In genomic region chr21:35303085-35303484, GRCh38 we compare ENCODE assay signal across 16 cellular contexts.
DNase-seq lines count a peak whose midpoint lies in the region; ATAC-seq and TF ChIP-seq lines count a peak whose summit lies in the region.
"Had no signal": no experiment of that assay in that cellular context is flagged by ENCODE, and none has a peak within 500 bp of the region (broad histone marks: within the 10 kb centered on the region; RNA-seq: fewer than 3 reads in every experiment).

No MANE protein-coding gene starts in this region.

- H3K4me1 ChIP-seq in left lung = no peaks in the 10 kb centered on the region

- H3K4me3 Mint-ChIP-seq in Calu3 (ENCODE audit: low read depth, unreplicated experiment) (no peak overlapping the region), chondrocyte (ENCODE audit: unreplicated experiment) (no peak overlapping the region)
- H3K4me3 Mint-ChIP-seq: activated CD4-positive, alpha-beta T cell treated with anti-CD3 and anti-CD28 coated beads for 36 hours; immature natural killer cell; nephron; stimulated activated naive CD8-positive, alpha-beta T cell treated with anti-CD3 and anti-CD28 coated beads, Interleukin-15, amount 100 ng/mL, for 72 hours had no signal

- CTCF ChIA-PET in Calu3 (lab: Charles Lee) = no interaction called here

- H3K27me3 ChIP-seq in left lung = no peaks in the 10 kb centered on the region

- in situ Hi-C loops in G401 (cut with HindIII; ENCODE audit: low sequenced_read_pairs) = no loop called here

- H3K9me3 ChIP-seq in left lung = no peaks in the 10 kb centered on the region

- peaks cover 8% of the 10 kb centered on the region for H3K4me1 Mint-ChIP-seq in Calu3 (ENCODE audit: low read depth, unreplicated experiment)
- H3K4me1 Mint-ChIP-seq in chondrocyte (ENCODE audit: low read depth) = peaks cover 14% of the 10 kb centered on the region
- H3K4me1 Mint-ChIP-seq: immature natural killer cell; stimulated activated naive CD8-positive, alpha-beta T cell treated with anti-CD3 and anti-CD28 coated beads, Interleukin-15, amount 100 ng/mL, for 72 hours had no signal

- no TSS peak for BruUV-seq in Calu3 (replicated peaks; lab: Mats Ljungman, UMichigan)

- H3K9me3 Mint-ChIP-seq in Calu3 (ENCODE audit: low read depth, unreplicated experiment) (peaks cover 5% of the 10 kb centered on the region), chondrocyte (ENCODE audit: low read depth) (peaks cover 7% of the 10 kb centered on the region)
- H3K9me3 Mint-ChIP-seq: immature natural killer cell, nephron had no signal

- no peaks in the 10 kb centered on the region for H3K27me3 Mint-ChIP-seq in Calu3 (ENCODE audit: unreplicated experiment)
- H3K27me3 Mint-ChIP-seq in chondrocyte (ENCODE audit: low read depth) = no peaks in the 10 kb centered on the region

- H3K4me3 ChIP-seq in left lung = no peak overlapping the region
- H3K4me3 ChIP-seq: coronary artery had no signal

- ATAC-seq in left lung = peak; percentile 51
- ATAC-seq in GM18505 (IDR thresholded peaks at IDR 0.05; ENCODE audit: unreplicated experiment) = no peak
- ATAC-seq: activated CD4-positive, alpha-beta T cell treated with anti-CD3 and anti-CD28 coated beads for 36 hours; stimulated activated naive CD8-positive, alpha-beta T cell treated with anti-CD3 and anti-CD28 coated beads, Interleukin-15, amount 100 ng/mL, for 72 hours had no signal

- intact Hi-C loops in Calu3 (cut with micrococcal nuclease; ENCODE audit: unreplicated experiment) = no loop called here
- intact Hi-C loops in left lung (cut with DNase I) = no loop called here

- H3K27ac Mint-ChIP-seq in Calu3 (ENCODE audit: unreplicated experiment) = peak overlapping the region; percentile 52
- peak overlapping the region; percentile 11 for H3K27ac Mint-ChIP-seq in chondrocyte (ENCODE audit: unreplicated experiment)
- H3K27ac Mint-ChIP-seq: activated CD4-positive, alpha-beta T cell treated with anti-CD3 and anti-CD28 coated beads for 36 hours; immature natural killer cell; nephron; stimulated activated naive CD8-positive, alpha-beta T cell treated with anti-CD3 and anti-CD28 coated beads, Interleukin-15, amount 100 ng/mL, for 72 hours had no signal

- no peaks in the 10 kb centered on the region for H3K36me3 ChIP-seq in left lung

- H3K36me3 Mint-ChIP-seq in Calu3 (ENCODE audit: insufficient read depth, unreplicated experiment) (no peaks in the 10 kb centered on the region), chondrocyte (ENCODE audit: low read depth) (no peaks in the 10 kb centered on the region)
- H3K36me3 Mint-ChIP-seq: immature natural killer cell had no signal

- no peak for DNase-seq in Calu3
- peak; percentile 98 for DNase-seq in M059J (ENCODE audit: low read depth)
- DNase-seq in chondrocyte (ENCODE audit: low spot score) = no peak
- DNase-seq in left lung = no peak
- no peak for DNase-seq in G401 (ENCODE audit: low spot score)
- no peak for DNase-seq in activated gamma-delta T cell treated with Interleukin-2 at 50 U/mL for 16 hours
- no peak for DNase-seq in NK-92 (lab: John Stamatoyannopoulos, UW; ENCODE audit: unreplicated experiment)
- DNase-seq: activated CD4-positive, alpha-beta T cell treated with anti-CD3 and anti-CD28 coated beads for 36 hours; COR-L47; immature natural killer cell; KG1; NCI-H446 treated with DMSO at 0.1 percent for 48 hours; stimulated activated naive CD8-positive, alpha-beta T cell treated with anti-CD3 and anti-CD28 coated beads, Interleukin-15, amount 100 ng/mL, for 72 hours had no signal

- TF ChIP-seq CTCF in Calu3 (IDR thresholded peaks at IDR 0.05; ENCODE audit: unreplicated experiment) (no peak), chondrocyte (IDR thresholded peaks at IDR 0.05) (no peak), left lung (IDR thresholded peaks at IDR 0.05) (no peak)

- no peak overlapping the region for H3K27ac ChIP-seq in left lung
- H3K27ac ChIP-seq: coronary artery had no signal

- TF ChIP-seq POLR2A in GM18505 (IDR thresholded peaks at IDR 0.05; ENCODE audit: borderline replicate concordance, extremely low read depth, insufficient read depth, insufficient read length) = no peak
